In the genomic region with DNA sequence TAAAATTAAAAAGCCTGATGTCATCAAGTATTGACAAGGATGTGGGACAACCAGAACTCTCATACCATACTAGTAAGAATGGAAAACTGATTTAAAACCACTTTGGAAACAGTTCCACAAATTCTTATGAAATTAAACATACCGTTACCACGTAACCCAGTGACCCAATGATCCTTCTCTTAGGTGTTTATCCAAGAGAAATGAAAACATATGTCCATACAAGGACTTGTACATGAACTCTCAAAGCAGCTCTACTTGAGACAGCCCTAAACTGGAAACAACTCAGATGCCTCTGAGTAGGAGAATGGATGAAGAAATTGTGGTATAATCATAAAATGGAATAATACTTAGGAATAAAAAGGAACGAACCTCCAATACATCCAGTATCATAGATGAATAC, we compare ENCODE assay signal across 26 cellular contexts. TPM values are rescaled to one million over a fixed set of nuclear protein-coding genes. Genes with fewer than 3 reads are reported as not detected.
"Had no signal": no experiment of that assay in that cellular context is flagged by ENCODE, and none has a peak within 500 bp of the region (broad histone marks: within the 10 kb centered on the region; RNA-seq: fewer than 3 reads in every experiment).

No MANE protein-coding gene starts in this region.

- H3K36me3 ChIP-seq: breast epithelium, thoracic aorta, uterus, WERI-Rb-1 had no signal

- H3K9me3 ChIP-seq: ascending aorta, breast epithelium, heart right ventricle, left ventricle myocardium inferior, thoracic aorta, uterus had no signal

- ATAC-seq: activated CD4-positive, CD25-positive, alpha-beta regulatory T cell treated with anti-CD3 and anti-CD28 coated beads, Interleukin-2, amount 50 U/mL, for 24 hours; esophagus mucosa; heart right ventricle; right cardiac atrium; stimulated activated naive CD8-positive, alpha-beta T cell treated with anti-CD3 and anti-CD28 coated beads, Interleukin-15, Interleukin-2, amounts not matched to agents 100 U/mL and 50 U/mL, for 24 hours; T-helper 17 cell had no signal

- H3K27me3 ChIP-seq: ascending aorta, breast epithelium, heart right ventricle, spleen, uterus had no signal

- DNase-seq: activated CD4-positive, alpha-beta T cell treated with anti-CD3 and anti-CD28 coated beads for 48 hours; activated CD4-positive, alpha-beta T cell treated with anti-CD3 and anti-CD28 coated beads, Interleukin-2, amount 50 U/mL, for 48 hours; activated CD8-positive, alpha-beta memory T cell treated with anti-CD3 and anti-CD28 coated beads for 24 hours; activated effector memory CD4-positive, alpha-beta T cell treated with Interleukin-2 at 50 U/mL for 16 hours; activated naive CD4-positive, alpha-beta T cell treated with anti-CD3 and anti-CD28 coated beads for 36 hours; activated naive CD8-positive, alpha-beta T cell treated with anti-CD3 and anti-CD28 coated beads for 36 hours; central memory CD4-positive, alpha-beta T cell; endodermal cell; heart right ventricle; kidney glomerular epithelial cell; left ventricle myocardium inferior; posterior cingulate gyrus; right cardiac atrium; spleen; stimulated activated CD4-positive, alpha-beta T cell treated with anti-CD3 and anti-CD28 coated beads, Interleukin-2, amount 100 ng/mL, for 48 hours; stimulated activated naive CD8-positive, alpha-beta T cell treated with anti-CD3 and anti-CD28 coated beads, Interleukin-15, Interleukin-2, amounts not matched to agents 100 U/mL and 50 U/mL, for 24 hours; T-helper 17 cell; T1000; uterus; WERI-Rb-1 had no signal

- H3K4me3 ChIP-seq: ascending aorta, breast epithelium, heart right ventricle, left ventricle myocardium inferior, lung, spleen, thoracic aorta, uterus had no signal

- H3K4me1 ChIP-seq: ascending aorta, breast epithelium, uterus had no signal

- H3K27ac ChIP-seq: ascending aorta, breast epithelium, heart right ventricle, left ventricle myocardium inferior, spleen, thoracic aorta, uterus, WERI-Rb-1 had no signal

RNA-seq across cellular contexts. Expression of gene CD37, which starts 37.8 kb away (rescaled TPM):
- total RNA-seq: endodermal cell had no signal
